ENCODE assay signal across 8 cellular contexts in genomic region chr2:86622409-86622877, GRCh38. TPM values are rescaled to one million over a fixed set of nuclear protein-coding genes. Genes with fewer than 3 reads are reported as not detected.
DNase-seq lines count a peak whose midpoint lies in the region; ATAC-seq and TF ChIP-seq lines count a peak whose summit lies in the region.

No MANE protein-coding gene starts in this region.

- H3K27ac ChIP-seq in HUES48 (ENCODE audit: low read depth, low read length) (peak overlapping the region; percentile 96), epithelial cell of prostate (peak overlapping the region; percentile 95), thyroid gland (peak overlapping the region; percentile 94 to 97 (median 95))

- H3K36me3 ChIP-seq in HUES48 (ENCODE audit: control insufficient read depth, insufficient read depth, low read length) (0 out of 2 replicates have a peak, but pooled peaks cover 3% of the 10 kb centered on the region), thyroid gland (peaks cover 6 to 8% of the 10 kb centered on the region in 2 donors)

- POLR2A ChIA-PET in activated B cell treated with CpG ODN at 0.5 μM for 24 hours (lab: Charles Lee), result interaction anchor here (0.9 to 2.6 kb wide), 10 partner anchors 9 to 1295 kb away, joined by 3 to 35 read pairs (median 4); partner anchors contain the start of genes CHMP3, IMMT, KDM3A and TGOLN2

- WGBS in thyroid gland, 2 donors, result 1 to 2% methylated on average over 13 of the region's 13 CpGs

- H3K36me3 Mint-ChIP-seq in activated B cell treated with CpG ODN at 0.5 μM for 24 hours (ENCODE audit: low read depth), result peaks cover 27% of the 10 kb centered on the region

- CTCF ChIA-PET in activated B cell treated with CpG ODN at 0.5 μM for 24 hours (lab: Charles Lee), result interaction anchor here (0.7 kb wide), 1 partner anchor 188 kb away, joined by 3 read pairs; no protein-coding TSS in a partner anchor

- intact Hi-C loops in activated B cell treated with CpG ODN at 0.5 μM for 24 hours (cut with micrococcal nuclease) (loop anchor here (5.0 to 10.0 kb wide), 4 partner anchors 122 to 1298 kb away; partner anchors contain the start of genes POLR1A, PTCD3 and TGOLN2), thyroid gland (cut with DNase I) (loop anchor here (10.0 kb wide), 1 partner anchor 58 kb away; the partner anchor contains the start of gene CHMP3), sciatic nerve (cut with DNase I) (no loop called here)

- H3K27ac Mint-ChIP-seq in activated B cell treated with CpG ODN at 0.5 μM for 24 hours, result peak overlapping the region; percentile 96

- peak overlapping the region; percentile 94 for H3K4me3 Mint-ChIP-seq in activated B cell treated with CpG ODN at 0.5 μM for 24 hours

- no peaks in the 10 kb centered on the region for H3K9me3 Mint-ChIP-seq in activated B cell treated with CpG ODN at 0.5 μM for 24 hours

- in situ Hi-C loops in Caki2 (cut with HindIII; ENCODE audit: low pct_unique_long_range_greater_than_20kb, low sequenced_read_pairs), result no loop called here

- H3K4me1 Mint-ChIP-seq in activated B cell treated with CpG ODN at 0.5 μM for 24 hours, result peaks cover 46% of the 10 kb centered on the region

- ATAC-seq in activated B cell treated with CpG ODN at 0.5 μM for 24 hours (ENCODE audit: low read depth), result no peak
- no peak for ATAC-seq in GM19351 (IDR thresholded peaks at IDR 0.05; ENCODE audit: unreplicated experiment)
- ATAC-seq in sciatic nerve, result no peak

- peak overlapping the region; percentile 70 for H3K4me3 ChIP-seq in HUES48 (ENCODE audit: low read depth, low read length)
- H3K4me3 ChIP-seq in thyroid gland (replicated peaks in 1 of 3), result peak overlapping the region; percentile 51 to 99 (median 83)

- no peak for TF ChIP-seq CTCF in activated B cell treated with CpG ODN at 0.5 μM for 24 hours (IDR thresholded peaks at IDR 0.05)
- TF ChIP-seq CTCF in thyroid gland (IDR thresholded peaks at IDR 0.05), result no peak

- peak; percentile 48 for DNase-seq in Caki2 (ENCODE audit: low read depth)
- DNase-seq in activated B cell treated with CpG ODN at 0.5 μM for 24 hours, result no peak
- DNase-seq in epithelial cell of prostate (ENCODE audit: low read depth, low spot score), result no peak
- peak; percentile 50 for DNase-seq in myocyte (ENCODE audit: low read depth)
- peak; percentile 52 for DNase-seq in thyroid gland
- DNase-seq in sciatic nerve (ENCODE audit: low spot score), result no peak

- H3K9me3 ChIP-seq in HUES48 (ENCODE audit: control insufficient read depth, insufficient read depth, low read length) (no peaks in the 10 kb centered on the region), thyroid gland (no peaks in the 10 kb centered on the region)

- H3K27me3 ChIP-seq in HUES48 (ENCODE audit: control insufficient read depth, insufficient read depth, low read length) (no peaks in the 10 kb centered on the region; the same call in 1 of the 2 replicates), thyroid gland (no peaks in the 10 kb centered on the region)

- no peaks in the 10 kb centered on the region for H3K27me3 Mint-ChIP-seq in activated B cell treated with CpG ODN at 0.5 μM for 24 hours

- peak overlapping the region; percentile 82 for H3K9ac ChIP-seq in HUES48 (ENCODE audit: low read depth, low read length)

- H3K4me1 ChIP-seq in HUES48 (ENCODE audit: control insufficient read depth, insufficient read depth, low read length), result peaks cover 13% of the 10 kb centered on the region
- peaks cover 8 to 12% of the 10 kb centered on the region in 2 donors for H3K4me1 ChIP-seq in thyroid gland

- TF ChIP-seq POLR2A in thyroid gland (IDR thresholded peaks at IDR 0.05), result no peak

RNA-seq across cellular contexts. Expression of gene RNF103, which starts 1.2 kb away (rescaled TPM):
- total RNA-seq in Caki2 (2014; rRNA removed; shearing (Covaris generic); ENCODE audit: low replicate concordance), result 16.7 and 20.6 TPM in 2 replicates
- 18.6 and 22.2 TPM in 2 replicates for total RNA-seq in activated B cell treated with CpG ODN at 0.5 μM for 24 hours
- 32.9 and 50.6 TPM in 2 replicates for total RNA-seq in myocyte
- 17.8 TPM for polyA plus RNA-seq in myocyte (2012)
- total RNA-seq in thyroid gland, result 10 to 100 TPM; 26.0 to 36.8 (median 33.3) TPM
- 62.2 TPM for total RNA-seq in sciatic nerve

RNA-seq across cellular contexts. Expression of gene CHMP3, which starts 59.2 kb away (rescaled TPM):
- 43.0 and 74.0 TPM in 2 replicates for total RNA-seq in Caki2 (2014; rRNA removed; shearing (Covaris generic); ENCODE audit: low replicate concordance)
- total RNA-seq in activated B cell treated with CpG ODN at 0.5 μM for 24 hours (61.4 and 66.9 TPM in 2 replicates), myocyte (106 and 116 TPM in 2 replicates), thyroid gland (100 to 1,000 TPM in 3 of 4 donors, 10 to 100 TPM in 1; 86.8 to 124 (median 108) TPM), sciatic nerve (127 TPM)
- 106 TPM for polyA plus RNA-seq in myocyte (2012)

Comparison
In these comparisons a context has a peak if more than half of its experiments do, and no peak if none do; other contexts are left out.
1. DNase-seq: peak in Caki2 (single experiment), myocyte (single experiment) and thyroid gland (2 of 2); none in activated B cell treated with CpG ODN at 0.5 μM for 24 hours (single experiment), epithelial cell of prostate (single experiment) and sciatic nerve (single experiment).
2. Peak in every context shown above with its lines, with median percentiles within 50 percentile points of each other: H3K27ac ChIP-seq.